Comparison of ENCODE assay signal across 22 cellular contexts in the genomic region with DNA sequence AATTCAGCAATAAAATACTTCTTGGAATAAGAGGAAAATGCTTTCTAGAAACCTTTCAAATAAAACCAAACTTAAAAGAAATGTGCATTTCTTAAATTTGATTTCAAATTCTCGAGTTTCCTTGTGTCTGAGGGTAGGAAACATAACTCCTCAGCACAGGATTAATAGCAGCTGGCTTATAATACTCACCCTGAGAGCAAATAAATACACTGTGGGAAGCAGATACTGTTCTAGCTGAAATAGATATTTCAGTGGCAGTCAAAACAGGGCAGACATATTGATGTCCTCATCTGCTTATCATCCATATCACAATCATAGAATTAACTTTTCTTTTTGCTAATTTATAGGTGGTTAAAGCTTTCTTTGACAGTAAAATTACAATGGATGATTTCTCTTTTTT. TPM values are rescaled to one million over a fixed set of nuclear protein-coding genes. Genes with fewer than 3 reads are reported as not detected.
"Had no signal": no experiment of that assay in that cellular context is flagged by ENCODE, and none has a peak within 500 bp of the region (broad histone marks: within the 10 kb centered on the region; RNA-seq: fewer than 3 reads in every experiment).

No MANE protein-coding gene starts in this region.

- H3K27ac ChIP-seq: coronary artery, dorsolateral prefrontal cortex, esophagus muscularis mucosa, foreskin keratinocyte, gastroesophageal sphincter, heart left ventricle, hepatocyte, left lung, lower lobe of right lung had no signal

- H3K9me3 ChIP-seq: esophagus muscularis mucosa, gastroesophageal sphincter, heart left ventricle, left lung, lower lobe of right lung, mucosa of descending colon had no signal

- FAIRE-seq: colon, endothelial cell of umbilical vein, keratinocyte had no signal

- H3K36me3 ChIP-seq: esophagus muscularis mucosa, gastroesophageal sphincter, heart left ventricle, left lung, lower lobe of right lung had no signal

- H2AFZ ChIP-seq: hepatocyte had no signal

- H3K4me2 ChIP-seq: hepatocyte had no signal

- H3K79me2 ChIP-seq: hepatocyte had no signal

- H3K4me1 ChIP-seq: foreskin keratinocyte, left lung, lower lobe of right lung had no signal

- H3K27me3 ChIP-seq: dorsolateral prefrontal cortex, esophagus muscularis mucosa, foreskin keratinocyte, gastroesophageal sphincter, heart left ventricle, hepatocyte, left lung had no signal

- DNase-seq: dermis blood vessel endothelial cell; dorsolateral prefrontal cortex; effector CD4-positive, alpha-beta T cell; effector memory CD4-positive, alpha-beta T cell; foreskin keratinocyte; heart left ventricle; hypothalamus; immature natural killer cell; left cardiac atrium; left lung; left ventricle myocardium superior; lower lobe of right lung; mesenchymal stem cell; mucosa of descending colon; naive B cell had no signal

- H3K4me3 ChIP-seq: coronary artery, dorsolateral prefrontal cortex, esophagus muscularis mucosa, gastroesophageal sphincter, heart left ventricle, hepatocyte, left lung, lower lobe of right lung, mucosa of descending colon had no signal

RNA-seq across cellular contexts. Expression of a gene that starts 33.6 kb away (rescaled TPM):
- polyA plus RNA-seq: keratinocyte had no signal
